In the genomic region with DNA sequence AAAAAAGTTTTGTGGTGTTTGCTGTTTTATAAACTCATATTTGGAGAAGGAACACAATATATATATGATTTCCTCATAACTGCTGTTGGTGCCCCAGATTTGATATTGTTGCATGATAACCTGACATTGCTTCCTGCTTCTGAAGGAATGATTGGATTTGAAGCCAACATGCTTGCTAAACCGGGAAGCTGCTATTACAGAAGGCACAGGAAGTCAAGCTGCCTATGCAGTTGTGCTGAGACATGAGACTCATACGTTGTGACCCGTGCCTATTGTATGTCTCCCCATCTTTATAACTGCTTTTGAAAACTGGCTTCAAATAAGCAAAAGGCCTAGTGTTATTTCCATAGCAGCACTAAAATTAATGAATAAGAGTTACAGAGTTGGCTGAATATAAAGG, we compare ENCODE assay signal across 13 cellular contexts.
"Had no signal": no experiment of that assay in that cellular context is flagged by ENCODE, and none has a peak within 500 bp of the region (broad histone marks: within the 10 kb centered on the region; RNA-seq: fewer than 3 reads in every experiment).

No MANE protein-coding gene starts in this region.

- H3K9me3 ChIP-seq: testis, uterus had no signal

- ATAC-seq: activated naive CD4-positive, alpha-beta T cell treated with anti-CD3 and anti-CD28 coated beads, Interleukin-2, amount 50 U/mL, for 72 hours; stimulated activated naive CD8-positive, alpha-beta T cell treated with anti-CD3 and anti-CD28 coated beads, Interleukin-15, amount 100 ng/mL, for 72 hours; WTC11 had no signal

- H3K4me1 ChIP-seq: testis, uterus had no signal

- H3K27ac ChIP-seq: brain microvascular endothelial cell, testis, uterus had no signal

- DNase-seq: activated CD4-positive, alpha-beta T cell treated with anti-CD3 and anti-CD28 coated beads for 48 hours; activated effector memory CD4-positive, alpha-beta T cell treated with Interleukin-2 at 50 U/mL for 16 hours; activated T-cell treated with anti-CD3 and anti-CD28 coated beads for 4 hours; amniotic stem cell; brain microvascular endothelial cell; effector CD8-positive, alpha-beta T cell; immature natural killer cell; stimulated activated CD4-positive, alpha-beta T cell treated with anti-CD3 and anti-CD28 coated beads, Interleukin-4, amount 100 ng/mL, for 24 hours; stimulated activated naive CD8-positive, alpha-beta T cell treated with anti-CD3 and anti-CD28 coated beads, Interleukin-15, amount 100 ng/mL, for 72 hours; testis; uterus had no signal

- H3K27me3 ChIP-seq: brain microvascular endothelial cell, testis, uterus had no signal

- H3K36me3 ChIP-seq: brain microvascular endothelial cell, uterus had no signal

- H3K4me3 ChIP-seq: testis, uterus had no signal
